ENCODE assay signal across 10 cellular contexts in genomic region chr1:64343105-64343960, GRCh38.
DNase-seq lines count a peak whose midpoint lies in the region; ATAC-seq and TF ChIP-seq lines count a peak whose summit lies in the region.
"Had no signal": no experiment of that assay in that cellular context is flagged by ENCODE, and none has a peak within 500 bp of the region (broad histone marks: within the 10 kb centered on the region; RNA-seq: fewer than 3 reads in every experiment).

No MANE protein-coding gene starts in this region.

- peaks cover 14% of the 10 kb centered on the region for H3F3A ChIP-seq in smooth muscle cell (ENCODE audit: low read depth)

- no peaks in the 10 kb centered on the region for H3K36me3 Mint-ChIP-seq in HFFc6 (ENCODE audit: low read depth)

- peaks cover 19% of the 10 kb centered on the region for H3K27me3 Mint-ChIP-seq in HFFc6 (ENCODE audit: insufficient read depth)

- H3K27ac Mint-ChIP-seq in HFFc6, result peak overlapping the region; percentile 72

- H3K36me3 ChIP-seq in smooth muscle cell (ENCODE audit: low read depth), result no peaks in the 10 kb centered on the region
- H3K36me3 ChIP-seq: tibial nerve had no signal

- no peak for TF ChIP-seq CTCF in HFFc6 (IDR thresholded peaks at IDR 0.05)
- TF ChIP-seq CTCF in epithelial cell of esophagus (IDR thresholded peaks at IDR 0.05; ENCODE audit: insufficient read depth, low read depth, low read length, missing control alignments), result no peak
- no peak for TF ChIP-seq CTCF in smooth muscle cell (IDR thresholded peaks at IDR 0.05; ENCODE audit: borderline replicate concordance, insufficient read depth, poor library complexity, severe bottlenecking)

- H3K4me2 ChIP-seq in smooth muscle cell, result peak overlapping the region; percentile 61

- peak overlapping the region; percentile 35 for H3K9ac ChIP-seq in smooth muscle cell (ENCODE audit: low read depth)

- peak overlapping the region; percentile 76 for H3K27ac ChIP-seq in smooth muscle cell (ENCODE audit: low read depth)
- H3K27ac ChIP-seq: tibial nerve had no signal

- H3K4me1 ChIP-seq in smooth muscle cell (ENCODE audit: low read depth), result no peaks in the 10 kb centered on the region
- H3K4me1 ChIP-seq: tibial nerve had no signal

- no peaks in the 10 kb centered on the region for H3K79me2 ChIP-seq in smooth muscle cell (ENCODE audit: low read depth)

- peaks cover 33% of the 10 kb centered on the region for H3K4me1 Mint-ChIP-seq in HFFc6 (ENCODE audit: low read depth)

- H2AFZ ChIP-seq in smooth muscle cell (ENCODE audit: low read depth), result no peak overlapping the region

- H3K27me3 ChIP-seq in smooth muscle cell (ENCODE audit: low read depth), result no peaks in the 10 kb centered on the region
- H3K27me3 ChIP-seq: tibial nerve had no signal

- DNase-seq in HFFc6, result peak; percentile 91
- peak; percentile 73 for DNase-seq in NCI-H748 treated with DMSO at 0.1 percent for 48 hours (lab: John Stamatoyannopoulos, UW)
- peak; percentile 99 for DNase-seq in epithelial cell of esophagus (ENCODE audit: low read depth)
- no peak for DNase-seq in smooth muscle cell (lab: John Stamatoyannopoulos, UW; ENCODE audit: unreplicated experiment)
- DNase-seq in NAMALWA (ENCODE audit: low spot score), result no peak
- DNase-seq in GOT3 (lab: John Stamatoyannopoulos, UW), result no peak
- DNase-seq in putamen (ENCODE audit: low spot score), result no peak
- DNase-seq: RPMI8226 had no signal

- H3K4me3 ChIP-seq in epithelial cell of esophagus (ENCODE audit: low read length), result no peak overlapping the region
- H3K4me3 ChIP-seq in smooth muscle cell, result no peak overlapping the region
- H3K4me3 ChIP-seq: tibial nerve had no signal

- peak overlapping the region; percentile 64 for H3K4me3 Mint-ChIP-seq in HFFc6

- H3K9me3 ChIP-seq in smooth muscle cell (replicated peaks; ENCODE audit: low read depth), result no peaks in the 10 kb centered on the region
- H3K9me3 ChIP-seq: tibial nerve had no signal

- H4K20me1 ChIP-seq in smooth muscle cell (ENCODE audit: low read depth), result no peaks in the 10 kb centered on the region

- 33% methylated on average over 8 of the region's 8 CpGs for WGBS in smooth muscle cell (ENCODE audit: low lambda C conversion rate)

- no peak for ATAC-seq in HG02852 (IDR thresholded peaks at IDR 0.05; ENCODE audit: unreplicated experiment)

- H3K9me3 Mint-ChIP-seq in HFFc6, result no peaks in the 10 kb centered on the region

Comparison
In these comparisons a context has a peak if more than half of its experiments do, and no peak if none do; other contexts are left out.
1. DNase-seq: peak in HFFc6 (single experiment), NCI-H748 treated with DMSO at 0.1 percent for 48 hours (single experiment) and epithelial cell of esophagus (single experiment); none in smooth muscle cell (single experiment), NAMALWA (single experiment), GOT3 (single experiment) and putamen (single experiment).